Comparison of ENCODE assay signal across 2 cellular contexts in genomic region chr5:18024542-18024941, GRCh38.
TF ChIP-seq lines count a peak whose summit lies in the region.

No MANE protein-coding gene starts in this region.

TF ChIP-seq in GM23338, 12 proteins besides CTCF, POLR2A, EP300 and RAD21 (continued from another document):
- TF ChIP-seq JUNB (IDR thresholded peaks at IDR 0.05; ENCODE audit: unreplicated experiment) (no peak), EZH2phosphoT487 (IDR thresholded peaks at IDR 0.05; ENCODE audit: unreplicated experiment) (no peak), ETS1 (IDR thresholded peaks at IDR 0.05) (no peak), POLR2AphosphoS5 (IDR thresholded peaks at IDR 0.05; ENCODE audit: low read depth) (no peak), ZNF331 (CRISPR knock-in tag; IDR thresholded peaks at IDR 0.05; ENCODE audit: low read depth) (no peak), NANOG (IDR thresholded peaks at IDR 0.05; ENCODE audit: borderline replicate concordance) (no peak), EZH2 (IDR thresholded peaks at IDR 0.05; ENCODE audit: low read depth, unreplicated experiment) (no peak), REST (IDR thresholded peaks at IDR 0.05; ENCODE audit: unreplicated experiment) (no peak), CREB1 (CRISPR knock-in tag; IDR thresholded peaks at IDR 0.05; ENCODE audit: low read depth) (no peak), STAT1 (IDR thresholded peaks at IDR 0.05; ENCODE audit: unreplicated experiment) (no peak)
TF ChIP-seq in GM23338: peak in this region for 0.

TF ChIP-seq in H1, 55 proteins besides CTCF, POLR2A, EP300 and RAD21 (continued from another document):
- TF ChIP-seq SIN3A (conservative IDR thresholded peaks at IDR 0.05 in 1 of 2, IDR thresholded peaks at IDR 0.05 in 1 of 2; ENCODE audit: low read depth in 1 of 2, low read length in 2 of 2): no peak
- no peak for TF ChIP-seq GABPA (IDR thresholded peaks at IDR 0.05; ENCODE audit: borderline replicate concordance, insufficient read depth, low read length)
- no peak for TF ChIP-seq TBP (IDR thresholded peaks at IDR 0.05; ENCODE audit: low read depth, low read length)
- TF ChIP-seq BACH1 (IDR thresholded peaks at IDR 0.05; ENCODE audit: low read length): no peak
- TF ChIP-seq, protein P1, sequence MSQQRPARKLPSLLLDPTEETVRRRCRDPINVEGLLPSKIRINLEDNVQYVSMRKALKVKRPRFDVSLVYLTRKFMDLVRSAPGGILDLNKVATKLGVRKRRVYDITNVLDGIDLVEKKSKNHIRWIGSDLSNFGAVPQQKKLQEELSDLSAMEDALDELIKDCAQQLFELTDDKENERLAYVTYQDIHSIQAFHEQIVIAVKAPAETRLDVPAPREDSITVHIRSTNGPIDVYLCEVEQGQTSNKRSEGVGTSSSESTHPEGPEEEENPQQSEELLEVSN (IDR thresholded peaks at IDR 0.05): no peak
- TF ChIP-seq TAF1 (IDR thresholded peaks at IDR 0.05; ENCODE audit: low read depth, low read length): no peak
- no peak for TF ChIP-seq RXRA (IDR thresholded peaks at IDR 0.05; ENCODE audit: insufficient read depth, low read depth, low read length)
- no peak for TF ChIP-seq RBBP5 (IDR thresholded peaks at IDR 0.05; ENCODE audit: borderline replicate concordance, low read depth, low read length)
- no peak for TF ChIP-seq EZH2 (IDR thresholded peaks at IDR 0.05; ENCODE audit: low read depth, low read length, severe bottlenecking)
- TF ChIP-seq SUZ12 (IDR thresholded peaks at IDR 0.05; ENCODE audit: low read length): no peak
- no peak for TF ChIP-seq KDM5A (IDR thresholded peaks at IDR 0.05; ENCODE audit: low read length)
